Comparison of ENCODE assay signal across 22 cellular contexts in genomic region chr2:218024871-218025270, GRCh38. TPM values are rescaled to one million over a fixed set of nuclear protein-coding genes. Genes with fewer than 3 reads are reported as not detected.
DNase-seq lines count a peak whose midpoint lies in the region; ATAC-seq and TF ChIP-seq lines count a peak whose summit lies in the region.
"Had no signal": no experiment of that assay in that cellular context is flagged by ENCODE, and none has a peak within 500 bp of the region (broad histone marks: within the 10 kb centered on the region; RNA-seq: fewer than 3 reads in every experiment).

No MANE protein-coding gene starts in this region.

- intact Hi-C loops in IMR-90 (cut with micrococcal nuclease) (no loop called here), left ventricle myocardium inferior (cut with micrococcal nuclease) (no loop called here), sigmoid colon (cut with DNase I) (no loop called here)

- H3K18ac ChIP-seq in IMR-90 (ENCODE audit: low read depth, low read length): no peak overlapping the region

- no peak overlapping the region for H3K4ac ChIP-seq in IMR-90 (ENCODE audit: low read depth, low read length)

- H4K91ac ChIP-seq in IMR-90 (ENCODE audit: insufficient read depth, low read depth, low read length): no peak overlapping the region

- no peak overlapping the region for H3K14ac ChIP-seq in IMR-90 (replicated peaks; ENCODE audit: low read depth, low read length)

- TF ChIP-seq POLR2A in IMR-90 (IDR thresholded peaks at IDR 0.05; ENCODE audit: low read depth, low read length) (no peak), sigmoid colon (IDR thresholded peaks at IDR 0.05) (no peak)

- H3K27me3 ChIP-seq in BLaER1 (no peaks in the 10 kb centered on the region), IMR-90 (ENCODE audit: control insufficient read depth, insufficient read depth, low read length) (peaks cover 28% of the 10 kb centered on the region; the same call in 1 of the 2 replicates), left ventricle myocardium inferior (ENCODE audit: low read depth) (no peaks in the 10 kb centered on the region), sigmoid colon (no peaks in the 10 kb centered on the region), HAP-1 (ENCODE audit: low read depth) (no peaks in the 10 kb centered on the region)

- no peaks in the 10 kb centered on the region; the same call in 1 of the 2 replicates for H3K9me1 ChIP-seq in IMR-90 (ENCODE audit: insufficient read depth, low read length)

- no TSS peak for BruUV-seq in IMR-90 (replicated peaks; lab: Mats Ljungman, UMichigan)

- no CpG with 5 or more reads among the region's 2 CpGs for WGBS in IMR-90 (ENCODE audit: extremely low coverage in 2 of 2, insufficient read length in 1 of 2), 2 experiments
- 90% methylated on average over 2 of the region's 2 CpGs for WGBS in sigmoid colon, 2 donors

- H4K8ac ChIP-seq in IMR-90 (ENCODE audit: low read depth in 2 of 2, low read length in 2 of 2): no peak overlapping the region

- H3K4me2 ChIP-seq in BLaER1 (peak overlapping the region; percentile 98), IMR-90 (ENCODE audit: low read depth, low read length) (no peak overlapping the region)

- CTCF ChIA-PET in IMR-90 (lab: Yijun Ruan, JAX): no interaction called here

- H3K9ac ChIP-seq in BLaER1: no peak overlapping the region
- no peak overlapping the region for H3K9ac ChIP-seq in IMR-90 (ENCODE audit: low read depth, low read length)

- no peak overlapping the region for H2BK20ac ChIP-seq in IMR-90 (ENCODE audit: low read depth, low read length)

- no peaks in the 10 kb centered on the region for H4K20me1 ChIP-seq in BLaER1
- H4K20me1 ChIP-seq in IMR-90 (ENCODE audit: insufficient read depth, low read length): no peaks in the 10 kb centered on the region

- H3K4me3 ChIP-seq in BLaER1 (no peak overlapping the region), IMR-90 (ENCODE audit: insufficient read depth, low read depth, low read length) (no peak overlapping the region), left ventricle myocardium inferior (no peak overlapping the region), sigmoid colon (no peak overlapping the region), HAP-1 (no peak overlapping the region)
- H3K4me3 ChIP-seq: thoracic aorta had no signal

- peak overlapping the region; percentile 1 for H2AFZ ChIP-seq in IMR-90 (replicated peaks; ENCODE audit: low read length, poor library complexity)

- H2BK5ac ChIP-seq in IMR-90 (ENCODE audit: low read depth, low read length, poor library complexity, severe bottlenecking): no peak overlapping the region

- no peak for TF ChIP-seq CTCF in IMR-90 (conservative IDR thresholded peaks at IDR 0.05; ENCODE audit: low read depth, low read length)
- TF ChIP-seq CTCF in left ventricle myocardium inferior (IDR thresholded peaks at IDR 0.05; ENCODE audit: borderline replicate concordance): no peak
- TF ChIP-seq CTCF in sigmoid colon (IDR thresholded peaks at IDR 0.05): no peak

- H4K5ac ChIP-seq in IMR-90 (ENCODE audit: low read depth, low read length): no peak overlapping the region

- no peaks in the 10 kb centered on the region for H3K79me1 ChIP-seq in IMR-90 (ENCODE audit: low read depth in 1 of 2, low read length in 2 of 2)

- H2BK15ac ChIP-seq in IMR-90 (ENCODE audit: low read depth, low read length): no peak overlapping the region

- H2AK9ac ChIP-seq in IMR-90 (replicated peaks; ENCODE audit: low read depth, low read length, poor library complexity): no peak overlapping the region

- ATAC-seq in IMR-90 (ENCODE audit: low read depth): no peak
- ATAC-seq: activated CD4-positive, CD25-positive, alpha-beta regulatory T cell treated with anti-CD3 and anti-CD28 coated beads, Interleukin-2, amount 50 U/mL, for 24 hours; activated T-cell treated with anti-CD3 and anti-CD28 coated beads, Interleukin-2, amount 50 U/mL, for 72 hours; stimulated activated naive B cell treated with anti-CD40 and anti-IgM and Interleukin-4, amounts not matched to agents 10 μg/mL and 1 μg/mL and 100 μg/mL, for 72 hours had no signal

- no peak for TF ChIP-seq RAD21 in IMR-90 (IDR thresholded peaks at IDR 0.05; ENCODE audit: low read length)

- in situ Hi-C loops in IMR-90 (cut with MboI; ENCODE audit: low sequenced_read_pairs) (no loop called here), HAP-1 (cut with MboI; ENCODE audit: low sequenced_read_pairs) (no loop called here)

- TF ChIP-seq EP300 in sigmoid colon (IDR thresholded peaks at IDR 0.05): no peak

- dilution Hi-C loops in IMR-90 (cut with HindIII; ENCODE audit: low sequenced_read_pairs, unreplicated experiment): no loop called here

- H3K4me1 ChIP-seq in BLaER1 (peaks cover 100% of the 10 kb centered on the region), IMR-90 (ENCODE audit: control insufficient read depth, insufficient read depth, low read length) (peaks cover 1% of the 10 kb centered on the region; the same call in 1 of the 2 replicates), left ventricle myocardium inferior (peaks cover 97% of the 10 kb centered on the region), sigmoid colon (peaks cover 0 to 26% (median 11%) of the 10 kb centered on the region in 4 donors), HAP-1 (no peaks in the 10 kb centered on the region)

- H3K36me3 ChIP-seq in BLaER1 (no peaks in the 10 kb centered on the region), IMR-90 (ENCODE audit: control insufficient read depth, insufficient read depth, low read length) (no peaks in the 10 kb centered on the region), left ventricle myocardium inferior (no peaks in the 10 kb centered on the region), sigmoid colon (no peaks in the 10 kb centered on the region), HAP-1 (replicated peaks) (no peaks in the 10 kb centered on the region)
- H3K36me3 ChIP-seq: thoracic aorta had no signal

- H2AK5ac ChIP-seq in IMR-90 (ENCODE audit: low read depth, low read length): no peak overlapping the region

- no peaks in the 10 kb centered on the region for H3K9me3 ChIP-seq in BLaER1
- no peaks in the 10 kb centered on the region for H3K9me3 ChIP-seq in IMR-90 (ENCODE audit: control insufficient read depth, insufficient read depth, low read length)
- H3K9me3 ChIP-seq in left ventricle myocardium inferior (replicated peaks): no peaks in the 10 kb centered on the region
- no peaks in the 10 kb centered on the region for H3K9me3 ChIP-seq in sigmoid colon
- no peaks in the 10 kb centered on the region for H3K9me3 ChIP-seq in HAP-1
- H3K9me3 ChIP-seq: thoracic aorta had no signal

- no peak overlapping the region; the same call in 1 of the 2 replicates for H3K23ac ChIP-seq in IMR-90 (ENCODE audit: low read depth, low read length)

- peak overlapping the region; percentile 45; the same call in 1 of the 2 replicates for H3K27ac ChIP-seq in BLaER1
- H3K27ac ChIP-seq in IMR-90 (ENCODE audit: insufficient read depth, low read length): no peak overlapping the region
- H3K27ac ChIP-seq in left ventricle myocardium inferior (replicated peaks): peak overlapping the region; percentile 89
- H3K27ac ChIP-seq in sigmoid colon: no peak overlapping the region

- POLR2A ChIA-PET in IMR-90 (lab: Charles Lee; ENCODE audit: unreplicated experiment): no interaction called here

- H2BK120ac ChIP-seq in IMR-90 (ENCODE audit: low read depth, low read length): no peak overlapping the region

- no peak overlapping the region for H3K56ac ChIP-seq in IMR-90 (ENCODE audit: extremely low read depth, insufficient read depth, low read length)

- DNase-seq in IMR-90 (no peak), left ventricle myocardium inferior (peak; percentile 10), sigmoid colon (peak; percentile 37), HAP-1 (ENCODE audit: low spot score in 2 of 2) (no peak), NCI-H446 (lab: John Stamatoyannopoulos, UW) (no peak), SKM-1 (lab: John Stamatoyannopoulos, UW; ENCODE audit: unreplicated experiment) (no peak)
- DNase-seq: activated T-cell treated with anti-CD3 and anti-CD28 coated beads, Interleukin-2, amount 50 U/mL, for 72 hours; EL; NCI-H1694 treated with DMSO at 0.1 percent for 48 hours; NCI-H774; SHP77; stimulated activated CD4-positive, alpha-beta T cell treated with anti-CD3 and anti-CD28 coated beads, Interleukin-12 subunit alpha, Interleukin-12 subunit beta, amount 100 ng/mL, for 4 hours; stimulated activated CD4-positive, alpha-beta T cell treated with anti-CD3 and anti-CD28 coated beads, Interleukin-4, amount 100 ng/mL, for 24 hours; stimulated activated naive B cell treated with anti-CD40 and anti-IgM and Interleukin-4, amounts not matched to agents 10 μg/mL and 1 μg/mL and 100 μg/mL, for 72 hours had no signal

TF ChIP-seq in IMR-90, 13 proteins besides CTCF, POLR2A, EP300 and RAD21 (continues in another document):
- TF ChIP-seq ELK1 (IDR thresholded peaks at IDR 0.05; ENCODE audit: borderline replicate concordance, low read depth, low read length) (no peak), FOS (IDR thresholded peaks at IDR 0.05; ENCODE audit: low read depth, low read length) (no peak), CHD1 (IDR thresholded peaks at IDR 0.05; ENCODE audit: low read depth, low read length) (no peak), BHLHE40 (IDR thresholded peaks at IDR 0.05; ENCODE audit: low read depth, low read length) (no peak), SMC3 (IDR thresholded peaks at IDR 0.05; ENCODE audit: low read depth, low read length) (no peak), NFE2L2 (IDR thresholded peaks at IDR 0.05; ENCODE audit: low read depth, low read length) (no peak), CEBPB (IDR thresholded peaks at IDR 0.05; ENCODE audit: low read depth, low read length) (no peak)

RNA-seq across cellular contexts. Expression of gene TNS1, which starts 22.1 kb away (rescaled TPM):
- total RNA-seq in IMR-90 (2012; rRNA removed): 41.9 and 45.2 TPM in 2 replicates
- polyA plus RNA-seq in IMR-90 (2012; rRNA removed): 40.3 and 41.1 TPM in 2 replicates
- 17.3 and 23.8 TPM in 2 replicates for polyA plus RNA-seq in IMR-90 (2012; cell fraction: cytosol; rRNA removed)
- 68.3 and 71.1 TPM in 2 replicates for polyA plus RNA-seq in IMR-90 (2012; cell fraction: nucleus; rRNA removed; ENCODE audit: low replicate concordance)
- total RNA-seq in left ventricle myocardium inferior: 828 TPM
- 1,000 to 10,000 TPM in 2 of 4 donors, 100 to 1,000 TPM in 2; 444 to 1,607 (median 968) TPM for total RNA-seq in sigmoid colon
- polyA plus RNA-seq in sigmoid colon: 10 to 100 TPM in 2 of 3 donors, 1 to 10 TPM in 1; 3.7 to 57.2 (median 13.8) TPM
- total RNA-seq: OCI-LY7 had no signal

RNA-seq across cellular contexts. Expression of gene RUFY4, which starts 44.2 kb away (rescaled TPM):
- total RNA-seq in IMR-90 (2012; rRNA removed) (not detected in 2 replicates), left ventricle myocardium inferior (not detected), sigmoid colon (under 1 TPM in 2 of 4 donors, not detected in 2; 0.16 to 0.55 TPM)
- polyA plus RNA-seq in IMR-90 (2012; rRNA removed) (not detected in 2 replicates), sigmoid colon (under 1 TPM in 1 of 3 donors, not detected in 2; 0.73 TPM)
- polyA plus RNA-seq in IMR-90 (2012; cell fraction: cytosol; rRNA removed): not detected in 2 replicates
- polyA plus RNA-seq in IMR-90 (2012; cell fraction: nucleus; rRNA removed; ENCODE audit: low replicate concordance): not detected in 2 replicates
- total RNA-seq: activated CD8-positive, alpha-beta memory T cell treated with anti-CD3 and anti-CD28 coated beads for 36 hours; fibroblast of lung; glomerular endothelial cell; OCI-LY7; renal cortical epithelial cell had no signal
- polyA plus RNA-seq: fibroblast of lung had no signal

Comparison
In these comparisons a context has a peak if more than half of its experiments do, and no peak if none do; other contexts are left out.
1. H3K27ac ChIP-seq: peak in BLaER1 (single experiment) and left ventricle myocardium inferior (single experiment); none in IMR-90 (single experiment) and sigmoid colon (0 of 4).
2. DNase-seq: peak in left ventricle myocardium inferior (single experiment) and sigmoid colon (single experiment); none in IMR-90 (single experiment), HAP-1 (0 of 2), NCI-H446 (0 of 2) and SKM-1 (single experiment).